Comparison of ENCODE assay signal across 14 cellular contexts in genomic region chr22:28930357-28931007, GRCh38. TPM values are rescaled to one million over a fixed set of nuclear protein-coding genes. Genes with fewer than 3 reads are reported as not detected.
A peak's percentile ranks its signal among the peaks of the same experiment; 100 is the strongest.
DNase-seq lines count a peak whose midpoint lies in the region; FAIRE-seq and TF ChIP-seq lines count a peak whose summit lies in the region.
"Had no signal": no experiment of that assay in that cellular context is flagged by ENCODE, and none has a peak within 500 bp of the region (broad histone marks: within the 10 kb centered on the region; RNA-seq: fewer than 3 reads in every experiment).

No MANE protein-coding gene starts in this region.

- no peak overlapping the region for H3K27ac ChIP-seq in endodermal cell (ENCODE audit: low read depth, low read length)
- H3K27ac ChIP-seq: brain microvascular endothelial cell had no signal

- peaks cover 50% of the 10 kb centered on the region for H3K4me1 ChIP-seq in endodermal cell (ENCODE audit: control insufficient read depth, insufficient read depth, low read length)

- H3K9me3 Mint-ChIP-seq in endodermal cell (no peaks in the 10 kb centered on the region), mesothelial cell of epicardium (no peaks in the 10 kb centered on the region)

- no peak overlapping the region for H3K9ac ChIP-seq in endodermal cell (ENCODE audit: extremely low read depth, low read length, poor library complexity, severe bottlenecking)

- H3K36me3 Mint-ChIP-seq in endodermal cell (ENCODE audit: low read depth) (no peaks in the 10 kb centered on the region), mesothelial cell of epicardium (no peaks in the 10 kb centered on the region)

- no peaks in the 10 kb centered on the region for H3K27me3 ChIP-seq in endodermal cell (ENCODE audit: control insufficient read depth, insufficient read depth, low read length, poor library complexity, severe bottlenecking)
- H3K27me3 ChIP-seq: brain microvascular endothelial cell had no signal

- 87 to 100% methylated on average over 4 of the region's 4 CpGs for WGBS in endodermal cell (ENCODE audit: insufficient coverage in 1 of 2, insufficient read length in 1 of 2), 2 experiments

- H3K9me3 ChIP-seq in endodermal cell (ENCODE audit: control insufficient read depth, low read length) = no peaks in the 10 kb centered on the region

- H3K4me3 Mint-ChIP-seq in endodermal cell = no peak overlapping the region
- no peak overlapping the region for H3K4me3 Mint-ChIP-seq in mesothelial cell of epicardium

- TF ChIP-seq CTCF in endodermal cell (conservative IDR thresholded peaks at IDR 0.05) (no peak), mesothelial cell of epicardium (IDR thresholded peaks at IDR 0.05; ENCODE audit: unreplicated experiment) (no peak)

- H3K36me3 ChIP-seq in endodermal cell (ENCODE audit: control insufficient read depth, insufficient read depth, low read length) = no peaks in the 10 kb centered on the region
- H3K36me3 ChIP-seq: brain microvascular endothelial cell had no signal

- no peak overlapping the region for H3K4me3 ChIP-seq in endodermal cell (ENCODE audit: low read length)

- FAIRE-seq in HTR-8/SVneo (lab: Jason Lieb, UNC) = no peak
- FAIRE-seq: endometrium had no signal

- peak; percentile 37 for DNase-seq in Daoy (ENCODE audit: low read depth)
- peak; percentile 78 for DNase-seq in NCI-H2029 treated with DMSO at 0.1 percent for 48 hours (lab: John Stamatoyannopoulos, UW)
- DNase-seq in endodermal cell = no peak
- DNase-seq in mesothelial cell of epicardium (ENCODE audit: low spot score in 2 of 2, unreplicated experiment in 2 of 2) = no peak
- DNase-seq in HTR-8/SVneo (ENCODE audit: insufficient read length, low spot score) = no peak
- no peak for DNase-seq in middle frontal gyrus (ENCODE audit: extremely low spot score, low spot score)
- DNase-seq in activated gamma-delta T cell treated with Interleukin-2 at 50 U/mL for 16 hours = no peak
- no peak for DNase-seq in SK-N-DZ (ENCODE audit: low spot score)
- DNase-seq: activated CD4-positive, alpha-beta T cell treated with anti-CD3 and anti-CD28 coated beads, Interleukin-2, amount 50 U/mL, for 48 hours; brain microvascular endothelial cell; C1 segment of cervical spinal cord; GF-D8; retina had no signal

- H3K27ac Mint-ChIP-seq in endodermal cell = peak overlapping the region; percentile 18
- peak overlapping the region; percentile 41 for H3K27ac Mint-ChIP-seq in mesothelial cell of epicardium

- H3K27me3 Mint-ChIP-seq in endodermal cell (ENCODE audit: insufficient read depth) (no peaks in the 10 kb centered on the region), mesothelial cell of epicardium (ENCODE audit: low read depth) (no peaks in the 10 kb centered on the region)

- H3K4me1 Mint-ChIP-seq in endodermal cell (peaks cover 65% of the 10 kb centered on the region), mesothelial cell of epicardium (peaks cover 62% of the 10 kb centered on the region)

RNA-seq across cellular contexts. Expression of gene ZNRF3, which starts 47.1 kb away (rescaled TPM):
- 2.8 and 5.5 TPM in 2 replicates for total RNA-seq in Daoy (2014; rRNA removed; shearing (Covaris generic))
- total RNA-seq in endodermal cell (10 to 100 TPM; 15.8 to 19.8 TPM), mesothelial cell of epicardium (35.9 to 37.3 TPM (median 36.4 TPM) in 3 replicates)
- 35.8 TPM for polyA plus RNA-seq in endodermal cell (2013, experiment 1 of 2)
- polyA plus RNA-seq in endodermal cell (2013, experiment 2 of 2) = 29.9 TPM
- 10.8 and 10.9 TPM in 2 replicates for polyA plus RNA-seq in SK-N-DZ (2014; cell fraction: cytosol; rRNA removed)
- polyA plus RNA-seq in SK-N-DZ (2014; cell fraction: nucleus; rRNA removed) = 6.6 and 8.7 TPM in 2 replicates

Comparison
In these comparisons a context has a peak if more than half of its experiments do, and no peak if none do; other contexts are left out.
1. DNase-seq: peak in Daoy (single experiment) and NCI-H2029 treated with DMSO at 0.1 percent for 48 hours (single experiment); none in endodermal cell (single experiment), mesothelial cell of epicardium (0 of 2), HTR-8/SVneo (single experiment), middle frontal gyrus (single experiment), activated gamma-delta T cell treated with Interleukin-2 at 50 U/mL for 16 hours (single experiment) and SK-N-DZ (single experiment).